ENCODE assay signal across 8 cellular contexts in genomic region chr6:167153523-167153959, GRCh38. TPM values are rescaled to one million over a fixed set of nuclear protein-coding genes. Genes with fewer than 3 reads are reported as not detected.
DNase-seq lines count a peak whose midpoint lies in the region; ATAC-seq and TF ChIP-seq lines count a peak whose summit lies in the region.

No MANE protein-coding gene starts in this region.

- peaks cover 0 to 4% of the 10 kb centered on the region in 2 donors for H3K36me3 Mint-ChIP-seq in stimulated activated naive B cell treated with anti-CD40 and anti-IgM and Interleukin-4, amounts not matched to agents 10 μg/mL and 1 μg/mL and 100 μg/mL, for 72 hours
- no peaks in the 10 kb centered on the region for H3K36me3 Mint-ChIP-seq in endothelial cell (ENCODE audit: low read depth, unreplicated experiment)

- H3K4me1 Mint-ChIP-seq in stimulated activated naive B cell treated with anti-CD40 and anti-IgM and Interleukin-4, amounts not matched to agents 10 μg/mL and 1 μg/mL and 100 μg/mL, for 72 hours, result peaks cover 22 to 48% of the 10 kb centered on the region in 2 donors
- peaks cover 13% of the 10 kb centered on the region for H3K4me1 Mint-ChIP-seq in endothelial cell (ENCODE audit: unreplicated experiment)

- TF ChIP-seq CTCF in astrocyte of the spinal cord (IDR thresholded peaks at IDR 0.05; ENCODE audit: low read depth, low read length) (no peak), endothelial cell (IDR thresholded peaks at IDR 0.05; ENCODE audit: unreplicated experiment) (no peak)

- peak overlapping the region; percentile 62 for H3K27ac Mint-ChIP-seq in stimulated activated naive B cell treated with anti-CD40 and anti-IgM and Interleukin-4, amounts not matched to agents 10 μg/mL and 1 μg/mL and 100 μg/mL, for 72 hours
- H3K27ac Mint-ChIP-seq in endothelial cell (ENCODE audit: unreplicated experiment), result no peak overlapping the region

- peak; percentile 46 for ATAC-seq in GM19397 (IDR thresholded peaks at IDR 0.05; ENCODE audit: unreplicated experiment)
- peak; percentile 38 for ATAC-seq in HG03469 (IDR thresholded peaks at IDR 0.05; ENCODE audit: unreplicated experiment)
- ATAC-seq in stimulated activated naive B cell treated with anti-CD40 and anti-IgM and Interleukin-4, amounts not matched to agents 10 μg/mL and 1 μg/mL and 100 μg/mL, for 72 hours (replicated peaks), result peak; percentile 60 to 67

- peak overlapping the region; percentile 12 for H3K4me3 ChIP-seq in astrocyte of the spinal cord (ENCODE audit: low read depth, low read length)

- DNase-seq in EL (peak; percentile 13), astrocyte of the spinal cord (ENCODE audit: low read depth, low spot score) (peak; percentile 54), endothelial cell (ENCODE audit: low spot score) (no peak), DMS79 (lab: John Stamatoyannopoulos, UW) (no peak)
- peak; percentile 36 for DNase-seq in stimulated activated naive B cell treated with anti-CD40 and anti-IgM and Interleukin-4, amounts not matched to agents 10 μg/mL and 1 μg/mL and 100 μg/mL, for 72 hours
- DNase-seq in activated CD8-positive, alpha-beta memory T cell treated with anti-CD3 and anti-CD28 coated beads, Interleukin-2, amount 50 U/mL, for 48 hours, result no peak

- in situ Hi-C loops in astrocyte of the spinal cord (cut with HindIII; ENCODE audit: low sequenced_read_pairs), result no loop called here

- no peaks in the 10 kb centered on the region for H3K27me3 Mint-ChIP-seq in stimulated activated naive B cell treated with anti-CD40 and anti-IgM and Interleukin-4, amounts not matched to agents 10 μg/mL and 1 μg/mL and 100 μg/mL, for 72 hours
- peaks cover 2% of the 10 kb centered on the region for H3K27me3 Mint-ChIP-seq in endothelial cell (ENCODE audit: unreplicated experiment)

- H3K4me3 Mint-ChIP-seq in stimulated activated naive B cell treated with anti-CD40 and anti-IgM and Interleukin-4, amounts not matched to agents 10 μg/mL and 1 μg/mL and 100 μg/mL, for 72 hours, result peak overlapping the region; percentile 41 to 72
- H3K4me3 Mint-ChIP-seq in endothelial cell (ENCODE audit: unreplicated experiment), result no peak overlapping the region

- H3K9me3 Mint-ChIP-seq in stimulated activated naive B cell treated with anti-CD40 and anti-IgM and Interleukin-4, amounts not matched to agents 10 μg/mL and 1 μg/mL and 100 μg/mL, for 72 hours, result no peaks in the 10 kb centered on the region
- H3K9me3 Mint-ChIP-seq in endothelial cell (ENCODE audit: unreplicated experiment), result no peaks in the 10 kb centered on the region

RNA-seq across cellular contexts. Expression of gene GPR31, which starts 4.2 kb away (rescaled TPM):
- total RNA-seq in endothelial cell (ENCODE audit: unreplicated experiment), result not detected

RNA-seq across cellular contexts. Expression of gene CCR6, which starts 30.6 kb away (rescaled TPM):
- not detected for total RNA-seq in endothelial cell (ENCODE audit: unreplicated experiment)

Comparison
In these comparisons a context has a peak if more than half of its experiments do, and no peak if none do; other contexts are left out.
1. DNase-seq: peak in EL (single experiment), astrocyte of the spinal cord (single experiment) and stimulated activated naive B cell treated with anti-CD40 and anti-IgM and Interleukin-4, amounts not matched to agents 10 μg/mL and 1 μg/mL and 100 μg/mL, for 72 hours (single experiment); none in endothelial cell (single experiment), activated CD8-positive, alpha-beta memory T cell treated with anti-CD3 and anti-CD28 coated beads, Interleukin-2, amount 50 U/mL, for 48 hours (single experiment) and DMS79 (single experiment).
2. Peak in every context shown above with its lines, with median percentiles within 50 percentile points of each other: ATAC-seq.